ENCODE assay signal across 1 cellular context in genomic region chr1:109930252-109930993, GRCh38.
TF ChIP-seq lines count a peak whose summit lies in the region.

No MANE protein-coding gene starts in this region.

TF ChIP-seq in IMR-90, 13 proteins besides CTCF, POLR2A, EP300 and RAD21:
- TF ChIP-seq SMC3 (IDR thresholded peaks at IDR 0.05; ENCODE audit: low read depth, low read length) (no peak), CHD1 (IDR thresholded peaks at IDR 0.05; ENCODE audit: low read depth, low read length) (no peak), BHLHE40 (IDR thresholded peaks at IDR 0.05; ENCODE audit: low read depth, low read length) (no peak), MAFK (IDR thresholded peaks at IDR 0.05; ENCODE audit: low read depth, low read length) (no peak), CEBPB (IDR thresholded peaks at IDR 0.05; ENCODE audit: low read depth, low read length) (no peak), RCOR1 (IDR thresholded peaks at IDR 0.05; ENCODE audit: insufficient replicate concordance, low read length) (no peak), USF2 (IDR thresholded peaks at IDR 0.05; ENCODE audit: low read depth, low read length) (no peak), RFX5 (IDR thresholded peaks at IDR 0.05; ENCODE audit: low read depth, low read length) (no peak), MXI1 (IDR thresholded peaks at IDR 0.05; ENCODE audit: borderline replicate concordance, low read depth, low read length) (no peak), MAZ (IDR thresholded peaks at IDR 0.05; ENCODE audit: borderline replicate concordance, low read depth, low read length) (no peak), FOS (IDR thresholded peaks at IDR 0.05; ENCODE audit: low read depth, low read length) (no peak), ELK1 (IDR thresholded peaks at IDR 0.05; ENCODE audit: borderline replicate concordance, low read depth, low read length) (no peak), NFE2L2 (IDR thresholded peaks at IDR 0.05; ENCODE audit: low read depth, low read length) (no peak)
